Comparison of ENCODE assay signal across 1 cellular context in the genomic region with DNA sequence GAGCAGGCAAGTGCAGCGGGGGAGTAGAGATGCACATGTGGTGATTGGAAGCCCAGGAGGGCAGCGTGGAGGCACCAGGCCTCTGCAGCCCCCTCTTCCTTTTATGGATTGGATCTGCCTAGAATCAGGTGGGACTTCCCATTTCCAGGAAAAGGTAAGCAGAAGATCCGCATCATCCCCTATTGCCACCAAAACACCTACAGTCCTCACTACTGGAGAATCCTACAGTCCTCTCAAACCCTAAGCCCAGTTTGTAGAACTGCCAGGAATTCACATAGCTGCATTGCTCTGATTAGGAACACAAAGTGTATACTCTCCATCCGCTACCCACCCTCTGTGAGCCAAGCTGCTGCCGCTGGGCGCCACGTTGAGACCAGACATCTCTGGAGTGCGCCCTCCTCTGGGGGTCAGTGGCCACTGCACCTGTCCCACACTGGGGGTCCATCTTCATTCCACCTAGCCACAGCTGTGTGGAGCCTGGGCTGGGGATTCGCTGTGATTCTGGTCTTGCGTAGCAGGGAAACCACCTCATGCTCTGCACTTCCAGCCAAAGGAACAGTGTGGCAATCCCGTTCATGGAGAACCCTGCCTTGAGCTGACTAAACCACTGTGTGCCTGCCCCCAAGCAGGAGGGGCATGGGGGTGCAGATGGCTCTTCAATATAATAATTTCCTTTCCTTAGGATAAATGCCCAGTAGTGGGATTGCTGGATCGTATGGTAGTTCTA.
TF ChIP-seq lines count a peak whose summit lies in the region.

No MANE protein-coding gene starts in this region.

TF ChIP-seq in GM12878, 131 proteins besides CTCF, POLR2A, EP300 and RAD21 (continued from another document):
- no peak for TF ChIP-seq NRF1 (conservative IDR thresholded peaks at IDR 0.05; ENCODE audit: low read depth, low read length)
- TF ChIP-seq, protein P1, sequence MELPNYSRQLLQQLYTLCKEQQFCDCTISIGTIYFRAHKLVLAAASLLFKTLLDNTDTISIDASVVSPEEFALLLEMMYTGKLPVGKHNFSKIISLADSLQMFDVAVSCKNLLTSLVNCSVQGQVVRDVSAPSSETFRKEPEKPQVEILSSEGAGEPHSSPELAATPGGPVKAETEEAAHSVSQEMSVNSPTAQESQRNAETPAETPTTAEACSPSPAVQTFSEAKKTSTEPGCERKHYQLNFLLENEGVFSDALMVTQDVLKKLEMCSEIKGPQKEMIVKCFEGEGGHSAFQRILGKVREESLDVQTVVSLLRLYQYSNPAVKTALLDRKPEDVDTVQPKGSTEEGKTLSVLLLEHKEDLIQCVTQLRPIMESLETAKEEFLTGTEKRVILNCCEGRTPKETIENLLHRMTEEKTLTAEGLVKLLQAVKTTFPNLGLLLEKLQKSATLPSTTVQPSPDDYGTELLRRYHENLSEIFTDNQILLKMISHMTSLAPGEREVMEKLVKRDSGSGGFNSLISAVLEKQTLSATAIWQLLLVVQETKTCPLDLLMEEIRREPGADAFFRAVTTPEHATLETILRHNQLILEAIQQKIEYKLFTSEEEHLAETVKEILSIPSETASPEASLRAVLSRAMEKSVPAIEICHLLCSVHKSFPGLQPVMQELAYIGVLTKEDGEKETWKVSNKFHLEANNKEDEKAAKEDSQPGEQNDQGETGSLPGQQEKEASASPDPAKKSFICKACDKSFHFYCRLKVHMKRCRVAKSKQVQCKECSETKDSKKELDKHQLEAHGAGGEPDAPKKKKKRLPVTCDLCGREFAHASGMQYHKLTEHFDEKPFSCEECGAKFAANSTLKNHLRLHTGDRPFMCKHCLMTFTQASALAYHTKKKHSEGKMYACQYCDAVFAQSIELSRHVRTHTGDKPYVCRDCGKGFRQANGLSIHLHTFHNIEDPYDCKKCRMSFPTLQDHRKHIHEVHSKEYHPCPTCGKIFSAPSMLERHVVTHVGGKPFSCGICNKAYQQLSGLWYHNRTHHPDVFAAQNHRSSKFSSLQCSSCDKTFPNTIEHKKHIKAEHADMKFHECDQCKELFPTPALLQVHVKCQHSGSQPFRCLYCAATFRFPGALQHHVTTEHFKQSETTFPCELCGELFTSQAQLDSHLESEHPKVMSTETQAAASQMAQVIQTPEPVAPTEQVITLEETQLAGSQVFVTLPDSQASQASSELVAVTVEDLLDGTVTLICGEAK (IDR thresholded peaks at IDR 0.05; ENCODE audit: borderline replicate concordance) = no peak
- no peak for TF ChIP-seq SREBF1 (IDR thresholded peaks at IDR 0.05; ENCODE audit: low read length)
- no peak for TF ChIP-seq FOS (IDR thresholded peaks at IDR 0.05; ENCODE audit: borderline replicate concordance, extremely low read depth, insufficient read length)
- TF ChIP-seq BMI1 (IDR thresholded peaks at IDR 0.05; ENCODE audit: borderline replicate concordance) = no peak
- TF ChIP-seq, protein P2, sequence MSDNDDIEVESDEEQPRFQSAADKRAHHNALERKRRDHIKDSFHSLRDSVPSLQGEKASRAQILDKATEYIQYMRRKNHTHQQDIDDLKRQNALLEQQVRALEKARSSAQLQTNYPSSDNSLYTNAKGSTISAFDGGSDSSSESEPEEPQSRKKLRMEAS (IDR thresholded peaks at IDR 0.05; ENCODE audit: low read depth, low read length) = no peak
- TF ChIP-seq ZNF24 (IDR thresholded peaks at IDR 0.05) = no peak
- TF ChIP-seq, protein P3, sequence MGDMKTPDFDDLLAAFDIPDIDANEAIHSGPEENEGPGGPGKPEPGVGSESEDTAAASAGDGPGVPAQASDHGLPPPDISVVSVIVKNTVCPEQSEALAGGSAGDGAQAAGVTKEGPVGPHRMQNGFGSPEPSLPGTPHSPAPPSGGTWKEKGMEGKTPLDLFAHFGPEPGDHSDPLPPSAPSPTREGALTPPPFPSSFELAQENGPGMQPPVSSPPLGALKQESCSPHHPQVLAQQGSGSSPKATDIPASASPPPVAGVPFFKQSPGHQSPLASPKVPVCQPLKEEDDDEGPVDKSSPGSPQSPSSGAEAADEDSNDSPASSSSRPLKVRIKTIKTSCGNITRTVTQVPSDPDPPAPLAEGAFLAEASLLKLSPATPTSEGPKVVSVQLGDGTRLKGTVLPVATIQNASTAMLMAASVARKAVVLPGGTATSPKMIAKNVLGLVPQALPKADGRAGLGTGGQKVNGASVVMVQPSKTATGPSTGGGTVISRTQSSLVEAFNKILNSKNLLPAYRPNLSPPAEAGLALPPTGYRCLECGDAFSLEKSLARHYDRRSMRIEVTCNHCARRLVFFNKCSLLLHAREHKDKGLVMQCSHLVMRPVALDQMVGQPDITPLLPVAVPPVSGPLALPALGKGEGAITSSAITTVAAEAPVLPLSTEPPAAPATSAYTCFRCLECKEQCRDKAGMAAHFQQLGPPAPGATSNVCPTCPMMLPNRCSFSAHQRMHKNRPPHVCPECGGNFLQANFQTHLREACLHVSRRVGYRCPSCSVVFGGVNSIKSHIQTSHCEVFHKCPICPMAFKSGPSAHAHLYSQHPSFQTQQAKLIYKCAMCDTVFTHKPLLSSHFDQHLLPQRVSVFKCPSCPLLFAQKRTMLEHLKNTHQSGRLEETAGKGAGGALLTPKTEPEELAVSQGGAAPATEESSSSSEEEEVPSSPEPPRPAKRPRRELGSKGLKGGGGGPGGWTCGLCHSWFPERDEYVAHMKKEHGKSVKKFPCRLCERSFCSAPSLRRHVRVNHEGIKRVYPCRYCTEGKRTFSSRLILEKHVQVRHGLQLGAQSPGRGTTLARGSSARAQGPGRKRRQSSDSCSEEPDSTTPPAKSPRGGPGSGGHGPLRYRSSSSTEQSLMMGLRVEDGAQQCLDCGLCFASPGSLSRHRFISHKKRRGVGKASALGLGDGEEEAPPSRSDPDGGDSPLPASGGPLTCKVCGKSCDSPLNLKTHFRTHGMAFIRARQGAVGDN (IDR thresholded peaks at IDR 0.05) = no peak
- no peak for TF ChIP-seq SIN3A (IDR thresholded peaks at IDR 0.05; ENCODE audit: low read depth, low read length)
- no peak for TF ChIP-seq ATF7 (IDR thresholded peaks at IDR 0.05; ENCODE audit: low read depth)
- no peak for TF ChIP-seq MXI1 (IDR thresholded peaks at IDR 0.05; ENCODE audit: low read depth, low read length)
- TF ChIP-seq, protein P4, sequence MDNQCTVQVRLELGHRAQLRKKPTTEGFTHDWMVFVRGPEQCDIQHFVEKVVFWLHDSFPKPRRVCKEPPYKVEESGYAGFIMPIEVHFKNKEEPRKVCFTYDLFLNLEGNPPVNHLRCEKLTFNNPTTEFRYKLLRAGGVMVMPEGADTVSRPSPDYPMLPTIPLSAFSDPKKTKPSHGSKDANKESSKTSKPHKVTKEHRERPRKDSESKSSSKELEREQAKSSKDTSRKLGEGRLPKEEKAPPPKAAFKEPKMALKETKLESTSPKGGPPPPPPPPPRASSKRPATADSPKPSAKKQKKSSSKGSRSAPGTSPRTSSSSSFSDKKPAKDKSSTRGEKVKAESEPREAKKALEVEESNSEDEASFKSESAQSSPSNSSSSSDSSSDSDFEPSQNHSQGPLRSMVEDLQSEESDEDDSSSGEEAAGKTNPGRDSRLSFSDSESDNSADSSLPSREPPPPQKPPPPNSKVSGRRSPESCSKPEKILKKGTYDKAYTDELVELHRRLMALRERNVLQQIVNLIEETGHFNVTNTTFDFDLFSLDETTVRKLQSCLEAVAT (IDR thresholded peaks at IDR 0.05) = no peak
